Comparison of ENCODE assay signal across 8 cellular contexts in the genomic region with DNA sequence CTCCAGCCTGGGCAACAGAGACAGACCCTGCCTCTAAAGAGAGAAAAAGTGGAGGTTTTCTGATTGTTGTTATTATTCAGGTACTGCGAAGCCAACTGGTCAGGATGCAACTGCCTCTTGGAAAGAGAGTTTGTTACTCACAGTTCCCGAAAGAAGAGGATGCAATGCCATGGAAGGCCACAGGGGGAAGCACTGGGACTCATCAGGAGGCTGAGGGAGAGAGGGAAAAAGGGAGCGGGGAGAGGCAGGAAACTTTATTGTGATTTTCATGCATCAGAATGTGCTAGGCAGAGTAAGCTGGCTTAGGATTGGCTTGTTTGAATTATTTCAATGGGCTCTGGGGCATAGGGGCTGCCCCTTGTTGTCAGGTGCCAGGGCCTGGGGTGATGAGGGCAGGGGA. TPM values are rescaled to one million over a fixed set of nuclear protein-coding genes. Genes with fewer than 3 reads are reported as not detected.
DNase-seq lines count a peak whose midpoint lies in the region; ATAC-seq and TF ChIP-seq lines count a peak whose summit lies in the region.

No MANE protein-coding gene starts in this region.

- DNase-seq in COLO829 (ENCODE audit: low spot score) (peak; percentile 19), HCEC 1CT (peak; percentile 27), adrenal gland (peak in 5 of 7 donors; percentile 46 to 77 (median 53)), memory B cell (ENCODE audit: low spot score in 2 of 2) (no peak), DMS153 treated with DMSO at 0.1 percent for 48 hours (lab: John Stamatoyannopoulos, UW; ENCODE audit: unreplicated experiment) (no peak), D341Med (ENCODE audit: low spot score) (no peak), C1 segment of cervical spinal cord (lab: John Stamatoyannopoulos, UW) (no peak)
- no peak for DNase-seq in stimulated activated CD4-positive, alpha-beta T cell treated with anti-CD3 and anti-CD28 coated beads, Interleukin-4, amount 100 ng/mL, for 24 hours

- H3K4me3 ChIP-seq in adrenal gland = no peak overlapping the region

- H3K27ac Mint-ChIP-seq in memory B cell = peak overlapping the region; percentile 83

- no peak for TF ChIP-seq POLR2A in adrenal gland (IDR thresholded peaks at IDR 0.05)

- peak; percentile 13 to 64 (median 40) for TF ChIP-seq CTCF in adrenal gland (IDR thresholded peaks at IDR 0.05)

- WGBS in adrenal gland, 4 donors = 63 to 98% (median 79%) methylated on average over 3 of the region's 3 CpGs

- peaks cover 3% of the 10 kb centered on the region for H3K9me3 Mint-ChIP-seq in memory B cell

- H3K9me3 ChIP-seq in adrenal gland (replicated peaks in 1 of 3) = no peaks in the 10 kb centered on the region

- ATAC-seq in memory B cell (ENCODE audit: low read depth) = no peak

- H3K27me3 ChIP-seq in adrenal gland = no peaks in the 10 kb centered on the region

- peaks cover 0 to 10% of the 10 kb centered on the region in 2 donors for H3K36me3 ChIP-seq in adrenal gland (replicated peaks in 1 of 2)

- H3K27me3 Mint-ChIP-seq in memory B cell = no peaks in the 10 kb centered on the region

- peaks cover 32% of the 10 kb centered on the region for H3K36me3 Mint-ChIP-seq in memory B cell

- peak overlapping the region in 1 of 5 donors; percentile 31 for H3K27ac ChIP-seq in adrenal gland

- peak overlapping the region; percentile 35 for H3K4me3 Mint-ChIP-seq in memory B cell

- H3K4me1 Mint-ChIP-seq in memory B cell = peaks cover 53% of the 10 kb centered on the region

- peaks cover 4 to 19% of the 10 kb centered on the region in 2 donors for H3K4me1 ChIP-seq in adrenal gland (replicated peaks in 1 of 2)

- intact Hi-C loops in adrenal gland (cut with DNase I) = no loop called here

RNA-seq across cellular contexts. Expression of gene MYO9B, which starts 27.6 kb away (rescaled TPM):
- total RNA-seq in adrenal gland = 100 to 1,000 TPM in 1 of 8 donors, 10 to 100 TPM in 7; 55.8 to 183 (median 86.3) TPM
- polyA plus RNA-seq in adrenal gland = 100 to 1,000 TPM in 1 of 3 donors, 10 to 100 TPM in 2; 29.9 to 236 (median 99.6) TPM

RNA-seq across cellular contexts. Expression of gene HAUS8, which starts 27.9 kb away (rescaled TPM):
- total RNA-seq in adrenal gland = 10 to 100 TPM in 3 of 8 donors, 1 to 10 TPM in 5; 3.9 to 10.9 (median 9.0) TPM
- polyA plus RNA-seq in adrenal gland = 10 to 100 TPM in 2 of 3 donors, 1 to 10 TPM in 1; 7.5 to 17.9 (median 17.5) TPM

Comparison
In these comparisons a context has a peak if more than half of its experiments do, and no peak if none do; other contexts are left out.
1. DNase-seq: peak in COLO829 (single experiment), HCEC 1CT (single experiment) and adrenal gland (5 of 7); none in memory B cell (0 of 2), DMS153 treated with DMSO at 0.1 percent for 48 hours (single experiment), D341Med (single experiment), C1 segment of cervical spinal cord (0 of 14) and stimulated activated CD4-positive, alpha-beta T cell treated with anti-CD3 and anti-CD28 coated beads, Interleukin-4, amount 100 ng/mL, for 24 hours (single experiment).